Comparison of ENCODE assay signal across 8 cellular contexts in the genomic region with DNA sequence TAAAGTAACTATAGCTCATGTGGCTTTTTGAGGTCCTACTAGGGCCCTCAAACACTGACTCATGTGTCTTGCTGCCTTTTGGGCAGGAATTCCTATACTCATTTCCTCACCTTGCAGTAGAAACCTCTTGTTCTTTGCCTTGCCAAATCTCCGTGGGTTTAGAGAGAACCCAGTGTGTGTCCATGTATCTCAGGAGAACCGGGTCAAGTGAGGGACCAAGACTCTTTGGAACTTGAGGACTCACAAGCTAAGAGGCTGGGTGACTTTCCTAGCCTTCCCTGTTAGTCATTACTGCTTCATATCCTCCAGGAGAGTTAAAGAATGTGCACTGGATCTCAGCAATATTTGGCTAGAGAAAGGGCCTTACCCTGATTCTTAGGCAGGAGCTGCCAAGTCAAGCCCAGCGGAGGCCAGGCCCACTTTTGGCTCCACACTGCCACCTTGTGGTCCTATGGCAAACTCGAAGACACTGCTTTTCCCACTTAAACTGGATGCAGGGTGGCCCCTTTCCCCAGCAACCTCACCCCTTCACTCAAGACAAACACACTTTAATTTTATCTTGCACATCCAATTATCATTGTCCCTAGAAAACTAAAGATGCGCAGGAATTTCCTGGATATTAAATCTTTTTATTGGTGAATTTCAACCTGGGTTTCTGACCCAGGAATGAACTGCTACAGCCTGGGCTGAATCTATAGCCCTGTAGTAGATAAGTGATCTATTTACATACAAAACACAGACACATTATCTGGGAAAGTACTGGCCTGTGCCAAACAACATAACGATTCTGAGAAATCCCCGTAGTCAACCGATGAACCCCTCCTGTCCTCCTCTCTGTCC. TPM values are rescaled to one million over a fixed set of nuclear protein-coding genes. Genes with fewer than 3 reads are reported as not detected.
DNase-seq lines count a peak whose midpoint lies in the region; ATAC-seq lines count a peak whose summit lies in the region.

No MANE protein-coding gene starts in this region.

- H3K4me3 Mint-ChIP-seq in memory B cell = no peak overlapping the region

- peaks cover under 1% of the 10 kb centered on the region for H3K27me3 Mint-ChIP-seq in memory B cell

- no peaks in the 10 kb centered on the region for H3K36me3 Mint-ChIP-seq in memory B cell

- peak overlapping the region; percentile 58 for H3K27ac Mint-ChIP-seq in memory B cell

- DNase-seq in Daoy (ENCODE audit: low read depth) = peak; percentile 81
- DNase-seq in NCI-H748 treated with DMSO at 0.1 percent for 48 hours (lab: John Stamatoyannopoulos, UW) = peak; percentile 28
- DNase-seq in activated CD4-positive, alpha-beta T cell treated with anti-CD3 and anti-CD28 coated beads, Interleukin-2, amount 50 U/mL, for 4 hours = peak; percentile 67 to 75
- peak; percentile 87 for DNase-seq in ecto neural progenitor cell (ENCODE audit: low spot score)
- peak; percentile 83 to 86 for DNase-seq in memory B cell (ENCODE audit: low spot score in 2 of 2)
- peak; percentile 36 to 54 for DNase-seq in stimulated activated CD8-positive, alpha-beta memory T cell treated with anti-CD3 and anti-CD28 coated beads, Interleukin-15, amount 100 ng/mL, for 4 hours (ENCODE audit: low read depth in 2 of 2)

- ATAC-seq in HG03565 (IDR thresholded peaks at IDR 0.05; ENCODE audit: unreplicated experiment) = peak; percentile 51
- peak; percentile 96 for ATAC-seq in memory B cell (ENCODE audit: low read depth)
- ATAC-seq in GM18909 (IDR thresholded peaks at IDR 0.05; ENCODE audit: poor library complexity, unreplicated experiment) = no peak

- no peaks in the 10 kb centered on the region for H3K9me3 Mint-ChIP-seq in memory B cell

- peaks cover 15% of the 10 kb centered on the region for H3K4me1 Mint-ChIP-seq in memory B cell

RNA-seq across cellular contexts. Expression of a gene that starts 10.6 kb away (rescaled TPM):
- total RNA-seq in Daoy (2014; rRNA removed; shearing (Covaris generic)) = not detected in 2 replicates

RNA-seq across cellular contexts. Expression of a gene that starts 53.6 kb away (rescaled TPM):
- total RNA-seq in Daoy (2014; rRNA removed; shearing (Covaris generic)) = not detected in 2 replicates

Comparison
In these comparisons a context has a peak if more than half of its experiments do, and no peak if none do; other contexts are left out.
1. DNase-seq: peak in every context shown above with its lines; median percentile 87 in ecto neural progenitor cell; 84 in memory B cell; 81 in Daoy; 71 in activated CD4-positive, alpha-beta T cell treated with anti-CD3 and anti-CD28 coated beads, Interleukin-2, amount 50 U/mL, for 4 hours; 45 in stimulated activated CD8-positive, alpha-beta memory T cell treated with anti-CD3 and anti-CD28 coated beads, Interleukin-15, amount 100 ng/mL, for 4 hours; 28 in NCI-H748 treated with DMSO at 0.1 percent for 48 hours.